In genomic region chr12:49017764-49018281, GRCh38 we compare ENCODE assay signal across 8 cellular contexts. TPM values are rescaled to one million over a fixed set of nuclear protein-coding genes. Genes with fewer than 3 reads are reported as not detected.
DNase-seq lines count a peak whose midpoint lies in the region; ATAC-seq and TF ChIP-seq lines count a peak whose summit lies in the region.

No MANE protein-coding gene starts in this region.

- H3K36me3 ChIP-seq in IMR-90 (ENCODE audit: control insufficient read depth, insufficient read depth, low read length) (peaks cover 21% of the 10 kb centered on the region), rectal smooth muscle tissue (ENCODE audit: control insufficient read depth, insufficient read depth, low read length) (peaks cover 17% of the 10 kb centered on the region)

- H4K91ac ChIP-seq in IMR-90 (ENCODE audit: insufficient read depth, low read depth, low read length) = peak overlapping the region; percentile 78

- peak overlapping the region; percentile 93 for H2AFZ ChIP-seq in IMR-90 (replicated peaks; ENCODE audit: low read length, poor library complexity)

- H3K56ac ChIP-seq in IMR-90 (ENCODE audit: extremely low read depth, insufficient read depth, low read length) = peak overlapping the region; percentile 84

- CTCF ChIA-PET in AG04450 (lab: Charles Lee) = interaction anchor here (0.6 to 4.6 kb wide), 4 partner anchors 9 to 316 kb away, joined by 3 to 34 read pairs (median 6); no protein-coding TSS in a partner anchor
- CTCF ChIA-PET in IMR-90 (lab: Yijun Ruan, JAX) = interaction anchor here (0.6 to 1.0 kb wide), 2 partner anchors 10 to 12 kb away, joined by 3 to 5 read pairs; no protein-coding TSS in a partner anchor

- in situ Hi-C loops in IMR-90 (cut with MboI; ENCODE audit: low sequenced_read_pairs) = no loop called here

- H3K9ac ChIP-seq in IMR-90 (ENCODE audit: low read depth, low read length) (peak overlapping the region; percentile 90), rectal smooth muscle tissue (ENCODE audit: low read length) (peak overlapping the region; percentile 91)

- peak overlapping the region; percentile 94 for H3K4me3 ChIP-seq in AG04450 (ENCODE audit: low read depth, low read length)
- H3K4me3 ChIP-seq in IMR-90 (ENCODE audit: insufficient read depth, low read depth, low read length) = peak overlapping the region; percentile 71
- H3K4me3 ChIP-seq in rectal smooth muscle tissue (ENCODE audit: low read length) = peak overlapping the region; percentile 89

- H4K20me1 ChIP-seq in IMR-90 (ENCODE audit: insufficient read depth, low read length) = peaks cover 8% of the 10 kb centered on the region; the same call in 1 of the 2 replicates

- intact Hi-C loops in IMR-90 (cut with micrococcal nuclease) = no loop called here

- H3K18ac ChIP-seq in IMR-90 (ENCODE audit: low read depth, low read length) = peak overlapping the region; percentile 7

- H3K27ac ChIP-seq in AG04450 (ENCODE audit: low read depth, low read length) (peak overlapping the region; percentile 98), IMR-90 (ENCODE audit: insufficient read depth, low read length) (peak overlapping the region; percentile 88), rectal smooth muscle tissue (ENCODE audit: low read depth, low read length) (peak overlapping the region; percentile 96)

- ATAC-seq in GM19023 (IDR thresholded peaks at IDR 0.05; ENCODE audit: unreplicated experiment) (peak; percentile 14), IMR-90 (ENCODE audit: low read depth) (peak; percentile 19)
- peak; percentile 27 to 47 for ATAC-seq in activated T-cell treated with anti-CD3 and anti-CD28 coated beads, Interleukin-2, amount 50 U/mL, for 4 hours

- H3K36me3 Mint-ChIP-seq in activated T-cell treated with anti-CD3 and anti-CD28 coated beads, Interleukin-2, amount 50 U/mL, for 4 hours (ENCODE audit: insufficient read depth) = peaks cover 20% of the 10 kb centered on the region

- H2BK15ac ChIP-seq in IMR-90 (ENCODE audit: low read depth, low read length) = no peak overlapping the region

- peak overlapping the region; percentile 91 to 100 for H4K8ac ChIP-seq in IMR-90 (ENCODE audit: low read depth in 2 of 2, low read length in 2 of 2)

- H3K9me3 Mint-ChIP-seq in activated T-cell treated with anti-CD3 and anti-CD28 coated beads, Interleukin-2, amount 50 U/mL, for 4 hours = no peaks in the 10 kb centered on the region

- H2BK120ac ChIP-seq in IMR-90 (ENCODE audit: low read depth, low read length) = 0 out of 2 replicates have a peak overlapping the region, but pooled peaks have one; percentile 1

- 6% methylated on average over 6 of the region's 10 CpGs; no CpG with 5 or more reads in 1 of the 2 experiments for WGBS in IMR-90 (ENCODE audit: extremely low coverage in 2 of 2, insufficient read length in 1 of 2), 2 experiments

- H3K27me3 Mint-ChIP-seq in activated T-cell treated with anti-CD3 and anti-CD28 coated beads, Interleukin-2, amount 50 U/mL, for 4 hours (ENCODE audit: low read depth) = no peaks in the 10 kb centered on the region

- peak overlapping the region; percentile 93 for H3K4me2 ChIP-seq in IMR-90 (ENCODE audit: low read depth, low read length)

- H4K5ac ChIP-seq in IMR-90 (ENCODE audit: low read depth, low read length) = peak overlapping the region; percentile 31

- dilution Hi-C loops in IMR-90 (cut with HindIII; ENCODE audit: low sequenced_read_pairs, unreplicated experiment) = no loop called here

- H2BK5ac ChIP-seq in IMR-90 (ENCODE audit: low read depth, low read length, poor library complexity, severe bottlenecking) = peak overlapping the region; percentile 50

- H3K4me1 ChIP-seq in IMR-90 (ENCODE audit: control insufficient read depth, insufficient read depth, low read length) = peaks cover 3% of the 10 kb centered on the region
- H3K4me1 ChIP-seq in rectal smooth muscle tissue (ENCODE audit: control insufficient read depth, insufficient read depth, low read length) = peaks cover 7% of the 10 kb centered on the region

- BruUV-seq in IMR-90 (replicated peaks; lab: Mats Ljungman, UMichigan) = no TSS peak

- peak overlapping the region; percentile 93 for H2AK9ac ChIP-seq in IMR-90 (replicated peaks; ENCODE audit: low read depth, low read length, poor library complexity)

- H3K4me1 Mint-ChIP-seq in activated T-cell treated with anti-CD3 and anti-CD28 coated beads, Interleukin-2, amount 50 U/mL, for 4 hours (ENCODE audit: low read depth) = peaks cover 36% of the 10 kb centered on the region

- TF ChIP-seq RAD21 in IMR-90 (IDR thresholded peaks at IDR 0.05; ENCODE audit: low read length) = no peak

- peak overlapping the region; percentile 94 for H3K23ac ChIP-seq in IMR-90 (ENCODE audit: low read depth, low read length)

- H3K9me1 ChIP-seq in IMR-90 (ENCODE audit: insufficient read depth, low read length) = peaks cover 4% of the 10 kb centered on the region

- DNase-seq in AG04450 (ENCODE audit: low read depth, low spot score) (no peak), IMR-90 (peak; percentile 46), glomerular visceral epithelial cell (ENCODE audit: extremely low spot score) (peak; percentile 36), GM19238 (ENCODE audit: insufficient read length, low spot score) (no peak), NAMALWA (ENCODE audit: low spot score) (no peak)
- DNase-seq in activated T-cell treated with anti-CD3 and anti-CD28 coated beads, Interleukin-2, amount 50 U/mL, for 4 hours = no peak

- H3K27me3 ChIP-seq in AG04450 (ENCODE audit: control insufficient read depth, insufficient read depth, low read length) = no peaks in the 10 kb centered on the region
- no peaks in the 10 kb centered on the region for H3K27me3 ChIP-seq in IMR-90 (ENCODE audit: control insufficient read depth, insufficient read depth, low read length)
- H3K27me3 ChIP-seq in rectal smooth muscle tissue (ENCODE audit: control insufficient read depth, insufficient read depth, low read length) = no peaks in the 10 kb centered on the region

- H3K79me1 ChIP-seq in IMR-90 (ENCODE audit: low read depth in 1 of 2, low read length in 2 of 2) = peaks cover 32 to 51% of the 10 kb centered on the region in 2 experiments

- TF ChIP-seq CTCF in AG04450 (IDR thresholded peaks at IDR 0.05; ENCODE audit: low read depth, low read length) (0 out of 2 replicates have a peak, but pooled peaks have one; percentile 25), IMR-90 (conservative IDR thresholded peaks at IDR 0.05; ENCODE audit: low read depth, low read length) (peak; percentile 14; the same call in 1 of the 2 replicates)

- peak overlapping the region; percentile 91 for H3K4ac ChIP-seq in IMR-90 (ENCODE audit: low read depth, low read length)

- H3K14ac ChIP-seq in IMR-90 (replicated peaks; ENCODE audit: low read depth, low read length) = peak overlapping the region; percentile 91

- POLR2A ChIA-PET in AG04450 (lab: Yijun Ruan, JAX) = interaction anchor here (0.9 to 1.0 kb wide), 3 partner anchors 12 to 205 kb away, joined by 3 to 5 read pairs (median 3); partner anchors contain the start of gene RHEBL1
- POLR2A ChIA-PET in IMR-90 (lab: Charles Lee; ENCODE audit: unreplicated experiment) = no interaction called here

- no peak for TF ChIP-seq POLR2A in IMR-90 (IDR thresholded peaks at IDR 0.05; ENCODE audit: low read depth, low read length)

- H3K4me3 Mint-ChIP-seq in activated T-cell treated with anti-CD3 and anti-CD28 coated beads, Interleukin-2, amount 50 U/mL, for 4 hours = peak overlapping the region; percentile 92

- H3K9me3 ChIP-seq in AG04450 (ENCODE audit: control insufficient read depth, insufficient read depth, low read length) (no peaks in the 10 kb centered on the region; the same call in 1 of the 2 replicates), IMR-90 (ENCODE audit: control insufficient read depth, insufficient read depth, low read length) (no peaks in the 10 kb centered on the region)

- peak overlapping the region; percentile 96 for H2AK5ac ChIP-seq in IMR-90 (ENCODE audit: low read depth, low read length)

- no peak overlapping the region for H2BK20ac ChIP-seq in IMR-90 (ENCODE audit: low read depth, low read length)

RNA-seq across cellular contexts. Expression of gene PRKAG1, which starts 0.8 kb away (rescaled TPM):
- polyA plus RNA-seq in AG04450 (2011; rRNA removed) (112 and 130 TPM in 2 replicates), IMR-90 (2012; rRNA removed) (67.8 and 81.1 TPM in 2 replicates)
- 42.9 and 54.6 TPM in 2 replicates for polyA minus RNA-seq in AG04450 (2011; rRNA and poly(A)+ RNA removed)
- total RNA-seq in IMR-90 (2012; rRNA removed) = 76.4 and 106 TPM in 2 replicates
- 32.2 and 43.2 TPM in 2 replicates for polyA plus RNA-seq in IMR-90 (2012; cell fraction: cytosol; rRNA removed)
- polyA plus RNA-seq in IMR-90 (2012; cell fraction: nucleus; rRNA removed; ENCODE audit: low replicate concordance) = 17.6 and 73.2 TPM in 2 replicates
- total RNA-seq in activated T-cell treated with anti-CD3 and anti-CD28 coated beads, Interleukin-2, amount 50 U/mL, for 4 hours = 10 to 100 TPM; 68.1 to 70.6 (median 68.4) TPM

RNA-seq across cellular contexts. Expression of gene DDN, which starts 18.6 kb away (rescaled TPM):
- 0.02 and 0.04 TPM in 2 replicates for polyA plus RNA-seq in AG04450 (2011; rRNA removed)
- polyA minus RNA-seq in AG04450 (2011; rRNA and poly(A)+ RNA removed) = 0.09 TPM in 2 replicates
- under 0.01 and 0.18 TPM in 2 replicates for total RNA-seq in IMR-90 (2012; rRNA removed)
- 0.21 and 0.22 TPM in 2 replicates for polyA plus RNA-seq in IMR-90 (2012; rRNA removed)
- 0.05 and 0.10 TPM in 2 replicates for polyA plus RNA-seq in IMR-90 (2012; cell fraction: cytosol; rRNA removed)
- polyA plus RNA-seq in IMR-90 (2012; cell fraction: nucleus; rRNA removed; ENCODE audit: low replicate concordance) = 0.95 and 1.1 TPM in 2 replicates
- total RNA-seq in activated T-cell treated with anti-CD3 and anti-CD28 coated beads, Interleukin-2, amount 50 U/mL, for 4 hours = 1 to 10 TPM in 2 of 3 donors, under 1 TPM in 1; 0.57 to 1.4 (median 1.2) TPM

RNA-seq across cellular contexts. Expression of gene WNT1, which starts 39.7 kb away (rescaled TPM):
- not detected in 2 replicates for polyA plus RNA-seq in AG04450 (2011; rRNA removed)
- polyA minus RNA-seq in AG04450 (2011; rRNA and poly(A)+ RNA removed) = not detected in 2 replicates
- total RNA-seq in IMR-90 (2012; rRNA removed) = not detected in 2 replicates
- not detected in 2 replicates for polyA plus RNA-seq in IMR-90 (2012; rRNA removed)
- polyA plus RNA-seq in IMR-90 (2012; cell fraction: cytosol; rRNA removed) = not detected in 2 replicates
- polyA plus RNA-seq in IMR-90 (2012; cell fraction: nucleus; rRNA removed; ENCODE audit: low replicate concordance) = 0.08 TPM in 1 of 2 replicates, not detected in the other
- total RNA-seq in activated T-cell treated with anti-CD3 and anti-CD28 coated beads, Interleukin-2, amount 50 U/mL, for 4 hours = not detected

RNA-seq across cellular contexts. Expression of gene KMT2D, which starts 42.8 kb away (rescaled TPM):
- 8.9 and 11.2 TPM in 2 replicates for polyA plus RNA-seq in AG04450 (2011; rRNA removed)
- polyA minus RNA-seq in AG04450 (2011; rRNA and poly(A)+ RNA removed) = 33.9 and 41.1 TPM in 2 replicates
- total RNA-seq in IMR-90 (2012; rRNA removed) = 6.6 and 10.0 TPM in 2 replicates
- polyA plus RNA-seq in IMR-90 (2012; rRNA removed) = 24.8 and 25.2 TPM in 2 replicates
- 11.3 and 13.1 TPM in 2 replicates for polyA plus RNA-seq in IMR-90 (2012; cell fraction: cytosol; rRNA removed)
- 81.4 and 106 TPM in 2 replicates for polyA plus RNA-seq in IMR-90 (2012; cell fraction: nucleus; rRNA removed; ENCODE audit: low replicate concordance)
- 100 to 1,000 TPM; 102 to 106 (median 105) TPM for total RNA-seq in activated T-cell treated with anti-CD3 and anti-CD28 coated beads, Interleukin-2, amount 50 U/mL, for 4 hours

RNA-seq across cellular contexts. Expression of gene WNT10B, which starts 46.3 kb away (rescaled TPM):
- polyA plus RNA-seq in AG04450 (2011; rRNA removed) = 0.24 and 0.26 TPM in 2 replicates
- polyA minus RNA-seq in AG04450 (2011; rRNA and poly(A)+ RNA removed) = 0.09 and 0.18 TPM in 2 replicates
- under 0.01 TPM in 2 replicates for total RNA-seq in IMR-90 (2012; rRNA removed)
- 0.26 and 0.53 TPM in 2 replicates for polyA plus RNA-seq in IMR-90 (2012; rRNA removed)
- polyA plus RNA-seq in IMR-90 (2012; cell fraction: cytosol; rRNA removed) = 0.37 and 0.53 TPM in 2 replicates
- 1.4 and 1.9 TPM in 2 replicates for polyA plus RNA-seq in IMR-90 (2012; cell fraction: nucleus; rRNA removed; ENCODE audit: low replicate concordance)
- total RNA-seq in activated T-cell treated with anti-CD3 and anti-CD28 coated beads, Interleukin-2, amount 50 U/mL, for 4 hours = under 1 TPM; 0.13 to 0.46 (median 0.24) TPM

Comparison
In these comparisons a context has a peak if more than half of its experiments do, and no peak if none do; other contexts are left out.
1. DNase-seq: peak in IMR-90 (single experiment) and glomerular visceral epithelial cell (single experiment); none in AG04450 (single experiment), activated T-cell treated with anti-CD3 and anti-CD28 coated beads, Interleukin-2, amount 50 U/mL, for 4 hours (single experiment), GM19238 (single experiment) and NAMALWA (single experiment).
2. Peak in every context shown above with its lines, with median percentiles within 50 percentile points of each other: H3K27ac ChIP-seq, H3K4me3 ChIP-seq and ATAC-seq.